ENCODE assay signal across 31 cellular contexts in the genomic region with DNA sequence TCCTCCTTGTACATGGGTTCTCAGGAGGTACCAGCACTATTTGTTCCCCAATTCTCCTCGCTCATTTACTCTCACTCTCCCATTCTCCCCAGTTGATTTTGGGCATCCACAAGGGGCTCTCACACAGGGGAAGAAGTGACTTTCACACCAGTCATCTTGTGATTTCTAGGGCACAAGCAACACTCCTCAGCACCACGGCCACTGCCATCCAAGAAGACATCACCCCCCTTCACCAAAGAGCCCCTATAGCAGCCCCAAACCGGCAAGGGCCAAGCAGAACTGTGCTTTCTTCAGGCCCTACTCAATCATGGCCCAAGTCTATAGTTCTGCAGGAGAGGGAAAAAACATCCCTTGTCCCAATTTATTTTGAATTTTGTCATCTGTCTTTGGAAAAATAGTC.
"Had no signal": no experiment of that assay in that cellular context is flagged by ENCODE, and none has a peak within 500 bp of the region (broad histone marks: within the 10 kb centered on the region; RNA-seq: fewer than 3 reads in every experiment).

No MANE protein-coding gene starts in this region.

- H3K36me3 ChIP-seq: ascending aorta, breast epithelium, cardiac muscle cell, colonic mucosa, gastrocnemius medialis, heart right ventricle had no signal

- H3K27ac ChIP-seq: ascending aorta, breast epithelium, cardiac muscle cell, colonic mucosa, foreskin keratinocyte, gastrocnemius medialis, heart right ventricle had no signal

- ATAC-seq: activated CD8-positive, alpha-beta T cell treated with anti-CD3 and anti-CD28 coated beads for 36 hours; esophagus mucosa; foreskin keratinocyte; gastrocnemius medialis; heart right ventricle; T-helper 17 cell had no signal

- H3K27me3 ChIP-seq: ascending aorta, breast epithelium, cardiac muscle cell, colonic mucosa, foreskin keratinocyte, gastrocnemius medialis had no signal

- DNase-seq: activated CD4-positive, alpha-beta T cell treated with anti-CD3 and anti-CD28 coated beads for 48 hours; activated CD4-positive, alpha-beta T cell treated with anti-CD3 and anti-CD28 coated beads, Interleukin-2, amount 50 U/mL, for 1 hour; activated CD4-positive, alpha-beta T cell treated with anti-CD3 and anti-CD28 coated beads, Interleukin-2, amount 50 U/mL, for 48 hours; activated CD4-positive, CD25-positive, alpha-beta regulatory T cell; activated CD4-positive, CD25-positive, alpha-beta regulatory T cell treated with anti-CD3 and anti-CD28 coated beads, Interleukin-2, amount 50 U/mL, for 72 hours; activated CD8-positive, alpha-beta memory T cell treated with anti-CD3 and anti-CD28 coated beads for 24 hours; activated CD8-positive, alpha-beta memory T cell treated with anti-CD3 and anti-CD28 coated beads, Interleukin-2, amount 50 U/mL, for 48 hours; activated CD8-positive, alpha-beta T cell treated with anti-CD3 and anti-CD28 coated beads for 36 hours; activated gamma-delta T cell; activated naive CD4-positive, alpha-beta T cell; activated naive CD4-positive, alpha-beta T cell treated with anti-CD3 and anti-CD28 coated beads, Interleukin-2, amount 10 ng/mL, durations not matched to agents 7 days and 5 days; activated naive CD8-positive, alpha-beta T cell treated with anti-CD3 and anti-CD28 coated beads, Interleukin-2, amount 10 ng/mL, durations not matched to agents 7 days and 5 days; activated T-cell treated with anti-CD3 and anti-CD28 coated beads for 4 hours; activated T-cell treated with anti-CD3 and anti-CD28 coated beads, Interleukin-2, amount 50 U/mL, for 24 hours; activated T-cell treated with anti-CD3 and anti-CD28 coated beads, Interleukin-2, amount 50 U/mL, for 72 hours; central memory CD4-positive, alpha-beta T cell; cerebellar nuclear complex; colonic mucosa; effector memory CD4-positive, alpha-beta T cell; endodermal cell; foreskin keratinocyte; gastrocnemius medialis; glutamatergic neuron; heart right ventricle; T-helper 1 cell; T-helper 17 cell; T1000 had no signal

- H3K4me1 ChIP-seq: ascending aorta, breast epithelium, colonic mucosa, foreskin keratinocyte, gastrocnemius medialis, heart right ventricle had no signal

- H3K4me3 ChIP-seq: ascending aorta, breast epithelium, cardiac muscle cell, colonic mucosa, gastrocnemius medialis, heart right ventricle had no signal

- H3K9me3 ChIP-seq: ascending aorta, breast epithelium, colonic mucosa, gastrocnemius medialis, heart right ventricle had no signal
